ENCODE assay signal across 30 cellular contexts in the genomic region with DNA sequence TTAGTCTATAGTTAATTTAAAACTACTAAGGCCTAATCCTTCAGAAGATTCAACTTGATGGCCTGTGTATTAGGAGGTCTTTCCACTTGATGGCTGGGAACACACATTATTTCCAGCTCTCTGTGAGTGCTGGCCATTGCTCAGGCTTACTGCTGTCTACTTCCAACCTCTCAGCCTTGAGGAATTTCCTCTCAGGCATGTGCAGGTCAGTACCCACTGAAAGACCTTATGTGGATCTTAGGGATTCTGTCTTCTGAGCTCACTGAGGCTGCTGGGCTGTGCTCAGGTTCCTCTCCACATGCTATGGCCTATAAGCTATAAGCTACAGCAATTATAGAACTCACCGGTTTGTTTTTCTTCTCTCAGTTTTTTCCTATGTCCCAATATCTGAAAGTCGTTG.
"Had no signal": no experiment of that assay in that cellular context is flagged by ENCODE, and none has a peak within 500 bp of the region (broad histone marks: within the 10 kb centered on the region; RNA-seq: fewer than 3 reads in every experiment).

No MANE protein-coding gene starts in this region.

- H3K4me1 ChIP-seq: parathyroid adenoma, psoas muscle, right lobe of liver, sigmoid colon, suprapubic skin, testis, transverse colon, upper lobe of right lung, uterus had no signal

- FAIRE-seq: small intestine had no signal

- DNase-seq: naive thymus-derived CD8-positive, alpha-beta T cell; nephron progenitor cell; occipital lobe; ovary; posterior cingulate gyrus; psoas muscle; right cardiac atrium; right lobe of liver; sigmoid colon; small intestine; stimulated activated CD4-positive, alpha-beta T cell treated with anti-CD3 and anti-CD28 coated beads, Interleukin-15, amount 100 ng/mL, for 24 hours; stimulated activated CD4-positive, alpha-beta T cell treated with anti-CD3 and anti-CD28 coated beads, Interleukin-2, amount 100 ng/mL, for 24 hours; stimulated activated CD4-positive, alpha-beta T cell treated with anti-CD3 and anti-CD28 coated beads, Interleukin-2, amount 100 ng/mL, for 48 hours; stimulated activated CD4-positive, alpha-beta T cell treated with anti-CD3 and anti-CD28 coated beads, Interleukin-4, amount 100 ng/mL, for 24 hours; stimulated activated naive CD4-positive, alpha-beta T cell; stimulated activated naive CD8-positive, alpha-beta T cell treated with anti-CD3 and anti-CD28 coated beads, Interleukin-15, amount 100 ng/mL, for 72 hours; stimulated activated naive CD8-positive, alpha-beta T cell treated with anti-CD3 and anti-CD28 coated beads, Interleukin-15, Interleukin-2, amounts not matched to agents 100 U/mL and 50 U/mL, for 24 hours; substantia nigra; testis; tibial artery; transverse colon; upper lobe of right lung; uterus had no signal

- H3K9ac ChIP-seq: parathyroid adenoma had no signal

- H2AFZ ChIP-seq: parathyroid adenoma had no signal

- H3K27me3 Mint-ChIP-seq: progenitor cell of endocrine pancreas; stimulated activated memory B cell treated with anti-CD40 and anti-IgM and Interleukin-4, amounts not matched to agents 10 μg/mL and 1 μg/mL and 100 μg/mL, for 72 hours; stimulated activated naive CD8-positive, alpha-beta T cell treated with anti-CD3 and anti-CD28 coated beads, Interleukin-15, amount 100 ng/mL, for 72 hours; type B pancreatic cell had no signal

- H3K27me3 ChIP-seq: ovary, right lobe of liver, sigmoid colon, suprapubic skin, testis, tibial artery, transverse colon, upper lobe of right lung, uterus had no signal

- H3K4me3 ChIP-seq: ovary, psoas muscle, right lobe of liver, sigmoid colon, suprapubic skin, testis, tibial artery, transverse colon, upper lobe of right lung, uterus had no signal

- H3K27ac Mint-ChIP-seq: naive thymus-derived CD8-positive, alpha-beta T cell; natural killer cell treated with Interleukin-12 subunit alpha and Interleukin-12 subunit beta and Interleukin-15 and Interleukin-18, amount 100 ng/mL, for 72 hours; nephron progenitor cell; progenitor cell of endocrine pancreas; stimulated activated memory B cell treated with anti-CD40 and anti-IgM and Interleukin-4, amounts not matched to agents 10 μg/mL and 1 μg/mL and 100 μg/mL, for 72 hours; type B pancreatic cell had no signal

- H3K36me3 ChIP-seq: ovary, right lobe of liver, sigmoid colon, suprapubic skin, tibial artery, transverse colon, upper lobe of right lung, uterus had no signal

- H3K4me1 Mint-ChIP-seq: naive thymus-derived CD8-positive, alpha-beta T cell; nephron progenitor cell; neural crest cell; stimulated activated memory B cell treated with anti-CD40 and anti-IgM and Interleukin-4, amounts not matched to agents 10 μg/mL and 1 μg/mL and 100 μg/mL, for 72 hours; stimulated activated naive CD8-positive, alpha-beta T cell treated with anti-CD3 and anti-CD28 coated beads, Interleukin-15, amount 100 ng/mL, for 72 hours had no signal

- H3K9me3 ChIP-seq: ovary, psoas muscle, right lobe of liver, sigmoid colon, suprapubic skin, testis, tibial artery, transverse colon, upper lobe of right lung, uterus had no signal

- H3K27ac ChIP-seq: ovary, parathyroid adenoma, psoas muscle, right lobe of liver, sigmoid colon, suprapubic skin, testis, tibial artery, transverse colon, upper lobe of right lung, uterus had no signal

- H3K36me3 Mint-ChIP-seq: natural killer cell treated with Interleukin-12 subunit alpha and Interleukin-12 subunit beta and Interleukin-15 and Interleukin-18, amount 100 ng/mL, for 72 hours; stimulated activated memory B cell treated with anti-CD40 and anti-IgM and Interleukin-4, amounts not matched to agents 10 μg/mL and 1 μg/mL and 100 μg/mL, for 72 hours; type B pancreatic cell had no signal

- H3K9me3 Mint-ChIP-seq: naive thymus-derived CD8-positive, alpha-beta T cell; natural killer cell treated with Interleukin-12 subunit alpha and Interleukin-12 subunit beta and Interleukin-15 and Interleukin-18, amount 100 ng/mL, for 72 hours; nephron progenitor cell; neural crest cell; stimulated activated memory B cell treated with anti-CD40 and anti-IgM and Interleukin-4, amounts not matched to agents 10 μg/mL and 1 μg/mL and 100 μg/mL, for 72 hours; stimulated activated naive CD8-positive, alpha-beta T cell treated with anti-CD3 and anti-CD28 coated beads, Interleukin-15, amount 100 ng/mL, for 72 hours; type B pancreatic cell had no signal

- H3K79me2 ChIP-seq: parathyroid adenoma had no signal

- ATAC-seq: naive thymus-derived CD8-positive, alpha-beta T cell; natural killer cell treated with Interleukin-12 subunit alpha and Interleukin-12 subunit beta and Interleukin-15 and Interleukin-18, amount 100 ng/mL, for 72 hours; psoas muscle; right cardiac atrium; right lobe of liver; stimulated activated memory B cell treated with anti-CD40 and anti-IgM and Interleukin-4, amounts not matched to agents 10 μg/mL and 1 μg/mL and 100 μg/mL, for 72 hours; stimulated activated naive CD8-positive, alpha-beta T cell treated with anti-CD3 and anti-CD28 coated beads, Interleukin-15, amount 100 ng/mL, for 72 hours; stimulated activated naive CD8-positive, alpha-beta T cell treated with anti-CD3 and anti-CD28 coated beads, Interleukin-15, Interleukin-2, amounts not matched to agents 100 U/mL and 50 U/mL, for 24 hours; upper lobe of right lung had no signal

- H3K4me3 Mint-ChIP-seq: naive thymus-derived CD8-positive, alpha-beta T cell; natural killer cell treated with Interleukin-12 subunit alpha and Interleukin-12 subunit beta and Interleukin-15 and Interleukin-18, amount 100 ng/mL, for 72 hours; nephron progenitor cell; neural crest cell; stimulated activated memory B cell treated with anti-CD40 and anti-IgM and Interleukin-4, amounts not matched to agents 10 μg/mL and 1 μg/mL and 100 μg/mL, for 72 hours; stimulated activated naive CD8-positive, alpha-beta T cell treated with anti-CD3 and anti-CD28 coated beads, Interleukin-15, amount 100 ng/mL, for 72 hours; type B pancreatic cell had no signal
